Comparison of ENCODE assay signal across 13 cellular contexts in genomic region chr20:19885576-19885956, GRCh38.
DNase-seq lines count a peak whose midpoint lies in the region; ATAC-seq, FAIRE-seq and TF ChIP-seq lines count a peak whose summit lies in the region.
"Had no signal": no experiment of that assay in that cellular context is flagged by ENCODE, and none has a peak within 500 bp of the region (broad histone marks: within the 10 kb centered on the region; RNA-seq: fewer than 3 reads in every experiment).

No MANE protein-coding gene starts in this region.

- no peaks in the 10 kb centered on the region for H3K9me3 Mint-ChIP-seq in MCF 10A (ENCODE audit: unreplicated experiment)

- H3K4me3 Mint-ChIP-seq in MCF 10A (ENCODE audit: unreplicated experiment) = peak overlapping the region; percentile 72
- H3K4me3 Mint-ChIP-seq: naive thymus-derived CD8-positive, alpha-beta T cell had no signal

- H3K9me3 ChIP-seq in HepG2 (ENCODE audit: low read length) (no peaks in the 10 kb centered on the region), stomach (no peaks in the 10 kb centered on the region)
- H3K9me3 ChIP-seq: BE2C had no signal

- 18% methylated on average over 5 of the region's 5 CpGs for WGBS in HepG2 (ENCODE audit: low lambda C conversion rate)
- 44 to 71% (median 51%) methylated on average over 5 of the region's 5 CpGs for WGBS in stomach, 5 donors

- H3K27me3 ChIP-seq in HepG2 (ENCODE audit: control insufficient read depth in 1 of 2, insufficient read depth in 2 of 2, low read length in 2 of 2) (peaks cover 0 to 17% of the 10 kb centered on the region in 2 experiments; a peak in 2 of 5 replicates), stomach (no peaks in the 10 kb centered on the region)

- H3K27me3 Mint-ChIP-seq in MCF 10A (ENCODE audit: insufficient read depth, unreplicated experiment) = no peaks in the 10 kb centered on the region

- H3K4me1 ChIP-seq in HepG2 (ENCODE audit: insufficient read depth, low read length) = peaks cover 83% of the 10 kb centered on the region
- peaks cover 33 to 67% (median 55%) of the 10 kb centered on the region in 4 donors for H3K4me1 ChIP-seq in stomach
- H3K4me1 ChIP-seq: BE2C had no signal

- peaks cover 18% of the 10 kb centered on the region for H3K36me3 Mint-ChIP-seq in MCF 10A (ENCODE audit: insufficient read depth, unreplicated experiment)
- H3K36me3 Mint-ChIP-seq: naive thymus-derived CD8-positive, alpha-beta T cell had no signal

- peak overlapping the region; percentile 67 for H3K27ac ChIP-seq in HepG2 (ENCODE audit: extremely low read length, insufficient read depth, low read length)
- peak overlapping the region; percentile 3 to 85 (median 78) for H3K27ac ChIP-seq in stomach

- peak; percentile 8 for DNase-seq in Daoy (ENCODE audit: low read depth)
- no peak for DNase-seq in MCF 10A (ENCODE audit: unreplicated experiment)
- no peak for DNase-seq in HepG2 (ENCODE audit: low spot score)
- DNase-seq in stomach = no peak
- no peak for DNase-seq in NCI-H2107 (lab: John Stamatoyannopoulos, UW)
- DNase-seq in NCI-H226 = no peak
- no peak for DNase-seq in foreskin melanocyte
- DNase-seq: activated CD4-positive, alpha-beta T cell treated with anti-CD3 and anti-CD28 coated beads for 48 hours; BE2C; naive thymus-derived CD8-positive, alpha-beta T cell; NCI-H345 had no signal

- intact Hi-C loops in MCF 10A (cut with micrococcal nuclease) = loop anchor here (1.0 to 5.0 kb wide), 5 partner anchors 68 to 197 kb away; no protein-coding TSS in a partner anchor
- intact Hi-C loops in HepG2 (cut with micrococcal nuclease; ENCODE audit: unreplicated experiment) = loop anchor here (1.0 to 5.0 kb wide), 4 partner anchors 79 to 112 kb away; no protein-coding TSS in a partner anchor
- intact Hi-C loops in stomach (cut with DNase I; ENCODE audit: low total_unique reads) = loop anchor here (10.0 kb wide), 1 partner anchor 101 kb away; no protein-coding TSS in a partner anchor

- H3K4me2 ChIP-seq in HepG2 (ENCODE audit: low read depth, low read length) = peak overlapping the region; percentile 85

- peak overlapping the region; percentile 46; the same call in 1 of the 2 replicates for H3K9ac ChIP-seq in HepG2 (ENCODE audit: insufficient read depth, low read depth, low read length)

- no peak for TF ChIP-seq POLR2A in HepG2 (IDR thresholded peaks at IDR 0.05; ENCODE audit: insufficient read depth in 1 of 2, low read depth in 2 of 2, low read length in 2 of 2)
- TF ChIP-seq POLR2A in stomach (IDR thresholded peaks at IDR 0.05) = no peak

- H4K20me1 ChIP-seq in HepG2 (ENCODE audit: insufficient read depth, low read length) = no peaks in the 10 kb centered on the region

- no TSS peak for BruUV-seq in MCF 10A (replicated peaks; lab: Mats Ljungman, UMichigan)
- BruUV-seq in HepG2 (replicated peaks; lab: Mats Ljungman, UMichigan) = no TSS peak

- TF ChIP-seq EP300 in HepG2 (IDR thresholded peaks at IDR 0.05; ENCODE audit: low read depth in 2 of 2, low read length in 2 of 2) (no peak), HepG2 (CRISPR knock-in tag; IDR thresholded peaks at IDR 0.05; ENCODE audit: borderline replicate concordance) (no peak), stomach (IDR thresholded peaks at IDR 0.05) (no peak)

- no peaks in the 10 kb centered on the region for H3K36me3 ChIP-seq in HepG2 (replicated peaks in 1 of 2; ENCODE audit: control insufficient read depth in 1 of 2, insufficient read depth in 2 of 2, low read length in 2 of 2)
- no peaks in the 10 kb centered on the region for H3K36me3 ChIP-seq in stomach
- H3K36me3 ChIP-seq: BE2C had no signal

- H3K4me1 Mint-ChIP-seq in MCF 10A (ENCODE audit: insufficient read depth, unreplicated experiment) = peaks cover 53% of the 10 kb centered on the region
- H3K4me1 Mint-ChIP-seq: naive thymus-derived CD8-positive, alpha-beta T cell had no signal

- no peaks in the 10 kb centered on the region for H3K79me2 ChIP-seq in HepG2 (ENCODE audit: insufficient read depth, low read length)

- H3K4me3 ChIP-seq in HepG2 (replicated peaks in 1 of 3; ENCODE audit: insufficient read depth in 1 of 3, low read depth in 2 of 3, low read length in 3 of 3) = peak overlapping the region; percentile 37 to 72 (median 46); a peak in 5 of 6 replicates
- H3K4me3 ChIP-seq in stomach = peak overlapping the region in 1 of 4 donors; percentile 25

- no peak overlapping the region for H2AFZ ChIP-seq in HepG2 (ENCODE audit: low read length)

- peak overlapping the region; percentile 94 for H3K27ac Mint-ChIP-seq in MCF 10A (ENCODE audit: low read depth, unreplicated experiment)
- H3K27ac Mint-ChIP-seq: naive thymus-derived CD8-positive, alpha-beta T cell had no signal

- ATAC-seq in HepG2 = no peak
- ATAC-seq in GM21825 (IDR thresholded peaks at IDR 0.05; ENCODE audit: unreplicated experiment) = no peak
- ATAC-seq: naive thymus-derived CD8-positive, alpha-beta T cell had no signal

- CTCF ChIA-PET in MCF 10A (lab: Yijun Ruan, JAX) = interaction anchor here (0.7 to 5.7 kb wide), 17 partner anchors 22 to 199 kb away, joined by 3 to 58 read pairs (median 7); no protein-coding TSS in a partner anchor
- CTCF ChIA-PET in HepG2 (lab: Yijun Ruan, JAX; ENCODE audit: low intra/inter-chr PET ratio, low total read pairs) = no interaction called here

- POLR2A ChIA-PET in MCF 10A (lab: Yijun Ruan, JAX) = interaction anchor here (0.8 to 8.0 kb wide), 27 partner anchors 14 to 664 kb away, joined by 3 to 201 read pairs (median 4); partner anchors contain the start of genes CFAP61, CRNKL1 and NAA20
- POLR2A ChIA-PET in HepG2 (lab: Yijun Ruan, JAX) = interaction anchor here (1.0 to 3.6 kb wide), 2 partner anchors 32 to 127 kb away, joined by 3 to 20 read pairs; partner anchors contain the start of gene RIN2

- in situ Hi-C loops in HepG2 (cut with HindIII; ENCODE audit: extremely low pct_ligation_motif_present, low pct_unique_long_range_greater_than_20kb) = no loop called here

- TF ChIP-seq RAD21 in HepG2 (CRISPR knock-in tag; IDR thresholded peaks at IDR 0.05) = no peak

- no peak for TF ChIP-seq CTCF in MCF 10A (IDR thresholded peaks at IDR 0.05; ENCODE audit: unreplicated experiment)
- TF ChIP-seq CTCF in HepG2 (CRISPR knock-in tag; IDR thresholded peaks at IDR 0.05) = no peak
- no peak for TF ChIP-seq CTCF in stomach (IDR thresholded peaks at IDR 0.05)

- FAIRE-seq in HepG2 (lab: Jason Lieb, UNC) = no peak
- FAIRE-seq: H54 had no signal

TF ChIP-seq in HepG2, 621 proteins besides CTCF, POLR2A, EP300 and RAD21 (continues in another document):
- no peak for TF ChIP-seq DR1 (CRISPR knock-in tag; IDR thresholded peaks at IDR 0.05)
- peak; percentile 1; the same call in 1 of the 2 replicates for TF ChIP-seq PHF21A (CRISPR knock-in tag; IDR thresholded peaks at IDR 0.05)
- 0 out of 2 replicates have a peak, but pooled peaks have one; percentile 14 for TF ChIP-seq HIVEP1 (CRISPR knock-in tag; IDR thresholded peaks at IDR 0.05)
- TF ChIP-seq ZNF512 (CRISPR knock-in tag; IDR thresholded peaks at IDR 0.05) = no peak
- TF ChIP-seq MBNL3 (CRISPR knock-in tag; conservative IDR thresholded peaks at IDR 0.05) = no peak
- TF ChIP-seq HNF1B (CRISPR knock-in tag; IDR thresholded peaks at IDR 0.05) = 0 out of 2 replicates have a peak, but pooled peaks have one; percentile 0
- TF ChIP-seq ZNF503 (CRISPR knock-in tag; IDR thresholded peaks at IDR 0.05) = 0 out of 2 replicates have a peak, but pooled peaks have one; percentile 9
